In the genomic region with DNA sequence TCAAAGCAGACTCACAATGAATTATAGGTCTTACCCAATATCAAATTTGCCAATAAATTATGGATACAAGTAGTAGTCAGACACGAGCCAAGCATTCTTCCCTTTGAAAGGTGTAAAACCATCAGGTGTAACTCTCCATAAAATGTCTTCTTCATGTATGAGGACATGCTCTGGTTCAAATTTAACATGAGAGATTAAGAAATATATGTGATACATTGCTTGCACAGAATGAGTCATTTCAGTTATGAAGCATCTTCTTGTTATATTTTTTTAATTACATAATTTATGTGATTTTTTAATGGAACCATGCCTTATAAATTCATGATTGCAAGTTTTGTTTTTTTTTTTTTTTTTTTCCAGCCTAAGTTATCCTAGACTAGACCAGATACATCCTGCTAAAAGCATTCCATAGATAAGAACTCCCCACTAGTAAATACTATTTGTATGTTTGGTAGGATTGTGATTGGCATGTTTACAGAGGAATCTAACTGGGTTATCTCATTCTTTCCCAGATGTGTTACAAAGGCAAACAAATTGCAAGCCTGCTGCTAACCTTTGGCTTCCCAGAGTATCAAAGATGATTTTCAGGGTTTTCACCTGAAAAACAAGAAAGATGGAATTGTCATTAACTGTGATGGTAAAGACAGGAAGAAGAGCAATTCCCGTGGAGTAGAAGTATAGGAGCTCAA, we compare ENCODE assay signal across 16 cellular contexts.
DNase-seq lines count a peak whose midpoint lies in the region; ATAC-seq, FAIRE-seq and TF ChIP-seq lines count a peak whose summit lies in the region.
"Had no signal": no experiment of that assay in that cellular context is flagged by ENCODE, and none has a peak within 500 bp of the region (broad histone marks: within the 10 kb centered on the region; RNA-seq: fewer than 3 reads in every experiment).

No MANE protein-coding gene starts in this region.

- H3K9me3 ChIP-seq in colonic mucosa (no peaks in the 10 kb centered on the region), HepG2 (ENCODE audit: low read length) (no peaks in the 10 kb centered on the region), spleen (no peaks in the 10 kb centered on the region)
- H3K9me3 ChIP-seq: suprapubic skin had no signal

- H3K4me1 ChIP-seq in colonic mucosa: no peaks in the 10 kb centered on the region
- peaks cover 27% of the 10 kb centered on the region for H3K4me1 ChIP-seq in HepG2 (ENCODE audit: insufficient read depth, low read length)
- H3K4me1 ChIP-seq in spleen: no peaks in the 10 kb centered on the region
- H3K4me1 ChIP-seq: suprapubic skin had no signal

- H2AFZ ChIP-seq in HepG2 (ENCODE audit: low read length): no peak overlapping the region

- H3K27me3 ChIP-seq in colonic mucosa (no peaks in the 10 kb centered on the region), HepG2 (ENCODE audit: control insufficient read depth in 1 of 2, insufficient read depth in 2 of 2, low read length in 2 of 2) (no peaks in the 10 kb centered on the region), spleen (replicated peaks in 1 of 7) (no peaks in the 10 kb centered on the region)
- H3K27me3 ChIP-seq: suprapubic skin had no signal

- DNase-seq in DMS53 treated with DMSO at 0.1 percent for 48 hours (lab: John Stamatoyannopoulos, UW; ENCODE audit: unreplicated experiment) (peak; percentile 58), NCI-H69 (lab: John Stamatoyannopoulos, UW) (peak; percentile 17), colonic mucosa (no peak), HepG2 (ENCODE audit: low spot score) (peak; percentile 95), spleen (no peak)
- DNase-seq in stimulated activated CD4-positive, alpha-beta T cell treated with anti-CD3 and anti-CD28 coated beads, Interleukin-4, amount 100 ng/mL, for 1 hour: no peak
- DNase-seq: activated CD8-positive, alpha-beta T cell treated with anti-CD3 and anti-CD28 coated beads, Interleukin-2, amount 10 ng/mL, durations not matched to agents 7 days and 5 days; Calu3; GDM1; MM.1S; stimulated activated CD4-positive, alpha-beta T cell treated with anti-CD3 and anti-CD28 coated beads, Interleukin-2, amount 100 ng/mL, for 48 hours had no signal

- no peak overlapping the region for H3K4me3 Mint-ChIP-seq in stimulated activated memory B cell treated with anti-CD40 and anti-IgM and Interleukin-4, amounts not matched to agents 10 μg/mL and 1 μg/mL and 100 μg/mL, for 72 hours
- H3K4me3 Mint-ChIP-seq: activated CD8-positive, alpha-beta T cell treated with anti-CD3 and anti-CD28 coated beads, Interleukin-2, amount 10 ng/mL, durations not matched to agents 7 days and 5 days had no signal

- peak; percentile 60 for FAIRE-seq in HepG2 (lab: Jason Lieb, UNC)
- FAIRE-seq: GM12891, HTR-8/SVneo had no signal

- in situ Hi-C loops in HepG2 (cut with HindIII; ENCODE audit: extremely low pct_ligation_motif_present, low pct_unique_long_range_greater_than_20kb): no loop called here

- peak overlapping the region; percentile 46 for H3K27ac ChIP-seq in colonic mucosa
- no peak overlapping the region for H3K27ac ChIP-seq in HepG2 (ENCODE audit: extremely low read length, insufficient read depth, low read length)
- no peak overlapping the region for H3K27ac ChIP-seq in spleen
- H3K27ac ChIP-seq: suprapubic skin had no signal

- no peaks in the 10 kb centered on the region for H3K79me2 ChIP-seq in HepG2 (ENCODE audit: insufficient read depth, low read length)

- H4K20me1 ChIP-seq in HepG2 (ENCODE audit: insufficient read depth, low read length): no peaks in the 10 kb centered on the region

- TF ChIP-seq EP300 in HepG2 (IDR thresholded peaks at IDR 0.05; ENCODE audit: low read depth in 2 of 2, low read length in 2 of 2) (peak in 1 of 2 experiments; percentile 96; a peak in 2 of 4 replicates), HepG2 (CRISPR knock-in tag; IDR thresholded peaks at IDR 0.05; ENCODE audit: borderline replicate concordance) (no peak; the same call in 1 of the 2 replicates)

- TF ChIP-seq CTCF in colonic mucosa (IDR thresholded peaks at IDR 0.05) (no peak), HepG2 (CRISPR knock-in tag; IDR thresholded peaks at IDR 0.05) (no peak), spleen (IDR thresholded peaks at IDR 0.05 in 8 of 11, conservative IDR thresholded peaks at IDR 0.05 in 3 of 11) (no peak)

- no peaks in the 10 kb centered on the region for H3K9me3 Mint-ChIP-seq in stimulated activated memory B cell treated with anti-CD40 and anti-IgM and Interleukin-4, amounts not matched to agents 10 μg/mL and 1 μg/mL and 100 μg/mL, for 72 hours

- H3K9ac ChIP-seq in colonic mucosa (ENCODE audit: low read depth in 2 of 2, low read length in 2 of 2): no peak overlapping the region
- no peak overlapping the region for H3K9ac ChIP-seq in HepG2 (ENCODE audit: insufficient read depth, low read depth, low read length)

- no peak overlapping the region for H3K27ac Mint-ChIP-seq in stimulated activated memory B cell treated with anti-CD40 and anti-IgM and Interleukin-4, amounts not matched to agents 10 μg/mL and 1 μg/mL and 100 μg/mL, for 72 hours
- H3K27ac Mint-ChIP-seq: activated CD8-positive, alpha-beta T cell treated with anti-CD3 and anti-CD28 coated beads, Interleukin-2, amount 10 ng/mL, durations not matched to agents 7 days and 5 days had no signal

- no peak for TF ChIP-seq RAD21 in HepG2 (CRISPR knock-in tag; IDR thresholded peaks at IDR 0.05)

- no peaks in the 10 kb centered on the region for H3K27me3 Mint-ChIP-seq in stimulated activated memory B cell treated with anti-CD40 and anti-IgM and Interleukin-4, amounts not matched to agents 10 μg/mL and 1 μg/mL and 100 μg/mL, for 72 hours

- H3K4me3 ChIP-seq in colonic mucosa (no peak overlapping the region), HepG2 (replicated peaks in 1 of 3; ENCODE audit: insufficient read depth in 1 of 3, low read depth in 2 of 3, low read length in 3 of 3) (peak overlapping the region in 1 of 3 experiments; percentile 0; a peak in 1 of 6 replicates), spleen (no peak overlapping the region)
- H3K4me3 ChIP-seq: suprapubic skin had no signal

- H3K36me3 ChIP-seq in colonic mucosa: no peaks in the 10 kb centered on the region
- H3K36me3 ChIP-seq in HepG2 (replicated peaks in 1 of 2; ENCODE audit: control insufficient read depth in 1 of 2, insufficient read depth in 2 of 2, low read length in 2 of 2): no peaks in the 10 kb centered on the region
- H3K36me3 ChIP-seq in spleen: no peaks in the 10 kb centered on the region
- H3K36me3 ChIP-seq: suprapubic skin had no signal

- H3K36me3 Mint-ChIP-seq in stimulated activated memory B cell treated with anti-CD40 and anti-IgM and Interleukin-4, amounts not matched to agents 10 μg/mL and 1 μg/mL and 100 μg/mL, for 72 hours: no peaks in the 10 kb centered on the region

- no TSS peak for BruUV-seq in HepG2 (replicated peaks; lab: Mats Ljungman, UMichigan)

- peak; percentile 99 for ATAC-seq in HepG2
- no peak for ATAC-seq in GM18861 (IDR thresholded peaks at IDR 0.05; ENCODE audit: unreplicated experiment)
- ATAC-seq in stimulated activated memory B cell treated with anti-CD40 and anti-IgM and Interleukin-4, amounts not matched to agents 10 μg/mL and 1 μg/mL and 100 μg/mL, for 72 hours: no peak
- ATAC-seq: activated CD8-positive, alpha-beta T cell treated with anti-CD3 and anti-CD28 coated beads, Interleukin-2, amount 10 ng/mL, durations not matched to agents 7 days and 5 days had no signal

- WGBS in HepG2 (ENCODE audit: low lambda C conversion rate): 5% methylated on average over 2 of the region's 2 CpGs
- 32 to 65% (median 56%) methylated on average over 2 of the region's 2 CpGs for WGBS in spleen, 5 donors

- TF ChIP-seq POLR2A in HepG2 (IDR thresholded peaks at IDR 0.05; ENCODE audit: insufficient read depth in 1 of 2, low read depth in 2 of 2, low read length in 2 of 2): no peak
- no peak for TF ChIP-seq POLR2A in spleen (IDR thresholded peaks at IDR 0.05)

- intact Hi-C loops in colonic mucosa (cut with DNase I): no loop called here
- intact Hi-C loops in HepG2 (cut with micrococcal nuclease; ENCODE audit: unreplicated experiment): no loop called here
- intact Hi-C loops in spleen (cut with DNase I; ENCODE audit: low total_unique reads): no loop called here

- H3K4me2 ChIP-seq in HepG2 (ENCODE audit: low read depth, low read length): peak overlapping the region; percentile 45

- POLR2A ChIA-PET in HepG2 (lab: Yijun Ruan, JAX): no interaction called here

- H3K4me1 Mint-ChIP-seq in stimulated activated memory B cell treated with anti-CD40 and anti-IgM and Interleukin-4, amounts not matched to agents 10 μg/mL and 1 μg/mL and 100 μg/mL, for 72 hours: no peaks in the 10 kb centered on the region

- CTCF ChIA-PET in HepG2 (lab: Yijun Ruan, JAX; ENCODE audit: low intra/inter-chr PET ratio, low total read pairs): no interaction called here

TF ChIP-seq in HepG2, 621 proteins besides CTCF, POLR2A, EP300 and RAD21 (continues in another document):
- TF ChIP-seq ATF4 (CRISPR knock-in tag; IDR thresholded peaks at IDR 0.05) (peak in 1 of 2 experiments; percentile 34; a peak in 1 of 4 replicates), SOX5 (CRISPR knock-in tag; IDR thresholded peaks at IDR 0.05; ENCODE audit: borderline replicate concordance) (peak; percentile 91), ZNF17 (CRISPR knock-in tag; IDR thresholded peaks at IDR 0.05) (no peak), FOXJ3 (CRISPR knock-in tag; IDR thresholded peaks at IDR 0.05; ENCODE audit: borderline replicate concordance) (peak; percentile 93), REL (CRISPR knock-in tag; conservative IDR thresholded peaks at IDR 0.05) (no peak), ZSCAN30 (CRISPR knock-in tag; IDR thresholded peaks at IDR 0.05) (no peak), ZBTB43 (CRISPR knock-in tag; conservative IDR thresholded peaks at IDR 0.05) (no peak), KMT2B (CRISPR knock-in tag; IDR thresholded peaks at IDR 0.05) (no peak), IRF2 (CRISPR knock-in tag; IDR thresholded peaks at IDR 0.05) (peak; percentile 44; the same call in 1 of the 2 replicates), ZFY (CRISPR knock-in tag; IDR thresholded peaks at IDR 0.05) (no peak)

Comparison
In these comparisons a context has a peak if more than half of its experiments do, and no peak if none do; other contexts are left out.
1. DNase-seq: peak in DMS53 treated with DMSO at 0.1 percent for 48 hours (single experiment), NCI-H69 (single experiment) and HepG2 (single experiment); none in colonic mucosa (single experiment), spleen (single experiment) and stimulated activated CD4-positive, alpha-beta T cell treated with anti-CD3 and anti-CD28 coated beads, Interleukin-4, amount 100 ng/mL, for 1 hour (single experiment).